ENCODE assay signal across 12 cellular contexts in the genomic region with DNA sequence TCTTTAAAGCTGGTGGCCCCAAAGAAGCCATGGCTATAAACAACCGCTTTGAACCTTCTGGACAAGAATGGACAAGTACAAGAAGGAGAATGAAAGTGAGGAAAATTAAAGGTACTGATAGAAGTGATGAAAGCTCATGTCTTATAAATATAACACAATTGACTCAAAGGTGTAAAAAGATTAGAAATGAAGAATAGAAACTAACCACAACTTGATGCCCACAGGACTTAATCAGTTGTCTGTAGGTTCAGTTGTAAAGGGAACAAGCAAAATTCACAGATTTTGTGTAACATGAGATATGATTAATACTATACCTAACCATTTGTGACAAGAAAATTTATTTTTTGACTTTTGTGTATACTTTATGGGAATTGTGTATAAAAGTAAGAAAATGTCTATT.
"Had no signal": no experiment of that assay in that cellular context is flagged by ENCODE, and none has a peak within 500 bp of the region (broad histone marks: within the 10 kb centered on the region; RNA-seq: fewer than 3 reads in every experiment).

No MANE protein-coding gene starts in this region.

- DNase-seq: activated naive CD4-positive, alpha-beta T cell; activated naive CD8-positive, alpha-beta T cell treated with anti-CD3 and anti-CD28 coated beads, Interleukin-2, amount 10 ng/mL, durations not matched to agents 7 days and 5 days; central memory CD4-positive, alpha-beta T cell; islet precursor cell; naive B cell; stimulated activated CD4-positive, alpha-beta T cell treated with anti-CD3 and anti-CD28 coated beads, Interleukin-12 subunit alpha, Interleukin-12 subunit beta, amount 100 ng/mL, for 4 hours; stimulated activated CD4-positive, alpha-beta T cell treated with anti-CD3 and anti-CD28 coated beads, Interleukin-2, amount 100 ng/mL, for 24 hours; thyroid gland had no signal

- H3K4me3 ChIP-seq: coronary artery, esophagus muscularis mucosa, thyroid gland had no signal

- H3K36me3 ChIP-seq: esophagus muscularis mucosa, thyroid gland had no signal

- H3K9me3 ChIP-seq: thyroid gland had no signal

- H3K27ac ChIP-seq: coronary artery, esophagus muscularis mucosa, thyroid gland had no signal

- ATAC-seq: activated CD4-positive, CD25-positive, alpha-beta regulatory T cell treated with anti-CD3 and anti-CD28 coated beads, Interleukin-2, amount 50 U/mL, for 24 hours; left lobe of liver had no signal

- H3K4me1 ChIP-seq: esophagus muscularis mucosa, thyroid gland had no signal

- H3K27me3 ChIP-seq: esophagus muscularis mucosa, thyroid gland had no signal
